21 cellular contexts compared by ENCODE assay signal in the genomic region with DNA sequence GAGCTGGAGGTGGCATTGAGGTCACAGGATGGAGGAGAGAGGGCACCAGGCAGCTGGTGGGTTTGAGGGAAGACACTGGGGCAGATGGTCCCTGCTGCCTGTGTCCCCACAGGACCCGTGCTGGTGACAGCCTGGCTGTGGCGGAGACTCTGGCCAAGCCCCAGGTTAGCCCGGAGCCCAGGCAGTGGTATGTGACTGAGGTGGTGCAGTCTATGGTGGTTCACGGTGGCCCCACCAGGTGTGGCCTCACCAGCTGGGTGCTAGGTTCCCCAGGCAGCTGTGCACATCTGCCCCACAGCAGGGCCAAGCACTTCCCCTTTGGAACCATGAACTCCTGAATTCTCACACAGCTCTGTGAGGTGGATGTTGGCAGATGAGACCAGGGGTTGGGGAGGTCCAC. TPM values are rescaled to one million over a fixed set of nuclear protein-coding genes. Genes with fewer than 3 reads are reported as not detected.
DNase-seq lines count a peak whose midpoint lies in the region; ATAC-seq and TF ChIP-seq lines count a peak whose summit lies in the region.
"Had no signal": no experiment of that assay in that cellular context is flagged by ENCODE, and none has a peak within 500 bp of the region (broad histone marks: within the 10 kb centered on the region; RNA-seq: fewer than 3 reads in every experiment).

No MANE protein-coding gene starts in this region.

- no peaks in the 10 kb centered on the region for H3K9me2 ChIP-seq in GM23248 (ENCODE audit: insufficient read depth)

- no peak overlapping the region for H4K91ac ChIP-seq in IMR-90 (ENCODE audit: insufficient read depth, low read depth, low read length)

- H2BK15ac ChIP-seq in IMR-90 (ENCODE audit: low read depth, low read length): no peak overlapping the region

- dilution Hi-C loops in IMR-90 (cut with HindIII; ENCODE audit: low sequenced_read_pairs, unreplicated experiment): no loop called here

- H2AK9ac ChIP-seq in IMR-90 (replicated peaks; ENCODE audit: low read depth, low read length, poor library complexity): peak overlapping the region; percentile 53

- no TSS peak for BruUV-seq in IMR-90 (replicated peaks; lab: Mats Ljungman, UMichigan)

- H2AFZ ChIP-seq in IMR-90 (replicated peaks; ENCODE audit: low read length, poor library complexity): no peak overlapping the region
- no peak overlapping the region for H2AFZ ChIP-seq in osteoblast (ENCODE audit: low read length)
- no peak overlapping the region for H2AFZ ChIP-seq in GM23248

- TF ChIP-seq CTCF in IMR-90 (conservative IDR thresholded peaks at IDR 0.05; ENCODE audit: low read depth, low read length) (no peak), breast epithelium (IDR thresholded peaks at IDR 0.05) (no peak), osteoblast (IDR thresholded peaks at IDR 0.05; ENCODE audit: extremely low read depth, low read depth, low read length) (no peak)

- H3F3A ChIP-seq in GM23248 (ENCODE audit: insufficient read depth): peaks cover 5% of the 10 kb centered on the region; the same call in 1 of the 2 replicates

- DNase-seq in COLO668 (lab: John Stamatoyannopoulos, UW; ENCODE audit: unreplicated experiment) (peak; percentile 30), IMR-90 (no peak), breast epithelium (ENCODE audit: low spot score in 2 of 2) (no peak), osteoblast (ENCODE audit: insufficient read length, low spot score, missing footprints) (no peak), GM23248 (no peak), RKO (ENCODE audit: low spot score) (no peak)
- DNase-seq: ACHN; activated CD4-positive, alpha-beta T cell treated with anti-CD3 and anti-CD28 coated beads for 4 hours; activated naive CD8-positive, alpha-beta T cell treated with anti-CD3 and anti-CD28 coated beads for 36 hours; CD4-positive, CD25-positive, alpha-beta regulatory T cell; head of caudate nucleus; NCI-H1436 treated with DMSO at 0.1 percent for 48 hours; NCI-H2171; NCI-H526 treated with DMSO at 0.1 percent for 48 hours; occipital lobe; SHP77 treated with DMSO at 0.1 percent for 48 hours had no signal

- H2AK5ac ChIP-seq in IMR-90 (ENCODE audit: low read depth, low read length): no peak overlapping the region; the same call in 1 of the 2 replicates

- no peak for TF ChIP-seq RAD21 in IMR-90 (IDR thresholded peaks at IDR 0.05; ENCODE audit: low read length)

- no peak overlapping the region for H3K4me3 ChIP-seq in IMR-90 (ENCODE audit: insufficient read depth, low read depth, low read length)
- no peak overlapping the region for H3K4me3 ChIP-seq in breast epithelium
- H3K4me3 ChIP-seq in osteoblast (ENCODE audit: insufficient read depth, low read length): no peak overlapping the region
- no peak overlapping the region for H3K4me3 ChIP-seq in GM23248
- H3K4me3 ChIP-seq: colonic mucosa, right atrium auricular region had no signal

- H3K4me2 ChIP-seq in IMR-90 (ENCODE audit: low read depth, low read length) (no peak overlapping the region), osteoblast (ENCODE audit: insufficient read depth, low read length) (no peak overlapping the region), GM23248 (ENCODE audit: unreplicated experiment) (no peak overlapping the region)

- H3K9me3 ChIP-seq in IMR-90 (ENCODE audit: control insufficient read depth, insufficient read depth, low read length) (no peaks in the 10 kb centered on the region), breast epithelium (no peaks in the 10 kb centered on the region), osteoblast (ENCODE audit: low read depth, low read length) (no peaks in the 10 kb centered on the region), GM23248 (ENCODE audit: low read depth) (no peaks in the 10 kb centered on the region)
- H3K9me3 ChIP-seq: colonic mucosa, right atrium auricular region had no signal

- POLR2A ChIA-PET in IMR-90 (lab: Charles Lee; ENCODE audit: unreplicated experiment): no interaction called here

- H3K56ac ChIP-seq in IMR-90 (ENCODE audit: extremely low read depth, insufficient read depth, low read length): no peak overlapping the region

- in situ Hi-C loops in IMR-90 (cut with MboI; ENCODE audit: low sequenced_read_pairs): no loop called here
- in situ Hi-C loops in GM23248 (cut with MboI): no loop called here

- no peak overlapping the region for H2BK120ac ChIP-seq in IMR-90 (ENCODE audit: low read depth, low read length)

- H4K20me1 ChIP-seq in IMR-90 (ENCODE audit: insufficient read depth, low read length): peaks cover 51% of the 10 kb centered on the region
- peaks cover 45% of the 10 kb centered on the region for H4K20me1 ChIP-seq in osteoblast (ENCODE audit: insufficient read depth, low read length)
- H4K20me1 ChIP-seq in GM23248 (ENCODE audit: insufficient read depth): no peaks in the 10 kb centered on the region

- intact Hi-C loops in IMR-90 (cut with micrococcal nuclease): no loop called here
- intact Hi-C loops in breast epithelium (cut with DNase I; ENCODE audit: low total_unique reads): no loop called here

- H3K79me1 ChIP-seq in IMR-90 (ENCODE audit: low read depth in 1 of 2, low read length in 2 of 2): peaks cover 32 to 70% of the 10 kb centered on the region in 2 experiments

- H3K79me2 ChIP-seq in osteoblast (ENCODE audit: insufficient read depth, low read length) (peaks cover 96% of the 10 kb centered on the region), GM23248 (ENCODE audit: insufficient read depth) (peaks cover 85% of the 10 kb centered on the region)

- CTCF ChIA-PET in IMR-90 (lab: Yijun Ruan, JAX): no interaction called here

- WGBS in IMR-90 (ENCODE audit: extremely low coverage in 2 of 2, insufficient read length in 1 of 2), 2 experiments: 70% methylated on average over 2 of the region's 4 CpGs; no CpG with 5 or more reads in 1 of the 2 experiments
- 58 to 61% methylated on average over 4 of the region's 4 CpGs for WGBS in GM23248 (ENCODE audit: low coverage in 1 of 2, low lambda C conversion rate in 2 of 2, missing lambda C conversion rate in 2 of 2), 2 experiments

- H4K8ac ChIP-seq in IMR-90 (ENCODE audit: low read depth in 2 of 2, low read length in 2 of 2): no peak overlapping the region

- H3K14ac ChIP-seq in IMR-90 (replicated peaks; ENCODE audit: low read depth, low read length): no peak overlapping the region

- H3K4me1 ChIP-seq in IMR-90 (ENCODE audit: control insufficient read depth, insufficient read depth, low read length) (peaks cover 20% of the 10 kb centered on the region), breast epithelium (peaks cover 36 to 51% of the 10 kb centered on the region in 2 donors), osteoblast (ENCODE audit: insufficient read depth, low read length) (peaks cover 44% of the 10 kb centered on the region), GM23248 (ENCODE audit: insufficient read depth) (peaks cover 27% of the 10 kb centered on the region)
- H3K4me1 ChIP-seq: colonic mucosa had no signal

- H2BK20ac ChIP-seq in IMR-90 (ENCODE audit: low read depth, low read length): no peak overlapping the region

- H3K23ac ChIP-seq in IMR-90 (ENCODE audit: low read depth, low read length): no peak overlapping the region

- no peaks in the 10 kb centered on the region for H3K27me3 ChIP-seq in IMR-90 (ENCODE audit: control insufficient read depth, insufficient read depth, low read length)
- no peaks in the 10 kb centered on the region for H3K27me3 ChIP-seq in breast epithelium
- H3K27me3 ChIP-seq in osteoblast (ENCODE audit: insufficient read depth, low read length): no peaks in the 10 kb centered on the region
- no peaks in the 10 kb centered on the region for H3K27me3 ChIP-seq in GM23248 (replicated peaks; ENCODE audit: insufficient read depth)
- H3K27me3 ChIP-seq: colonic mucosa, right atrium auricular region had no signal

- no peak overlapping the region for H2BK5ac ChIP-seq in IMR-90 (ENCODE audit: low read depth, low read length, poor library complexity, severe bottlenecking)

- H3K9me1 ChIP-seq in IMR-90 (ENCODE audit: insufficient read depth, low read length): peaks cover 22% of the 10 kb centered on the region

- H3K9ac ChIP-seq in IMR-90 (ENCODE audit: low read depth, low read length) (no peak overlapping the region), GM23248 (no peak overlapping the region)

- no peak overlapping the region for H4K5ac ChIP-seq in IMR-90 (ENCODE audit: low read depth, low read length)

- TF ChIP-seq POLR2A in IMR-90 (IDR thresholded peaks at IDR 0.05; ENCODE audit: low read depth, low read length): no peak
- no peak for TF ChIP-seq POLR2A in breast epithelium (IDR thresholded peaks at IDR 0.05)

- no peak for ATAC-seq in IMR-90 (ENCODE audit: low read depth)
- ATAC-seq in HG02884 (IDR thresholded peaks at IDR 0.05; ENCODE audit: unreplicated experiment): no peak
- ATAC-seq in GM18868 (IDR thresholded peaks at IDR 0.05; ENCODE audit: unreplicated experiment): no peak
- ATAC-seq: HCT116 had no signal

- no peak overlapping the region for H3K4ac ChIP-seq in IMR-90 (ENCODE audit: low read depth, low read length)

- no peak overlapping the region for H3K18ac ChIP-seq in IMR-90 (ENCODE audit: low read depth, low read length)

- peaks cover 18% of the 10 kb centered on the region; the same call in 1 of the 2 replicates for H3K36me3 ChIP-seq in IMR-90 (ENCODE audit: control insufficient read depth, insufficient read depth, low read length)
- no peaks in the 10 kb centered on the region for H3K36me3 ChIP-seq in breast epithelium
- peaks cover 5% of the 10 kb centered on the region for H3K36me3 ChIP-seq in osteoblast (ENCODE audit: insufficient read depth, low read length)
- H3K36me3 ChIP-seq in GM23248 (ENCODE audit: low read depth): no peaks in the 10 kb centered on the region
- H3K36me3 ChIP-seq: colonic mucosa, right atrium auricular region had no signal

- H3K27ac ChIP-seq in IMR-90 (ENCODE audit: insufficient read depth, low read length) (no peak overlapping the region), breast epithelium (peak overlapping the region; percentile 41 to 93), osteoblast (ENCODE audit: low read depth, low read length) (peak overlapping the region; percentile 63), GM23248 (no peak overlapping the region)
- H3K27ac ChIP-seq: colonic mucosa, right atrium auricular region had no signal

RNA-seq across cellular contexts. Expression of a gene that starts 15.4 kb away (rescaled TPM):
- total RNA-seq in IMR-90 (2012; rRNA removed): 13.6 and 14.4 TPM in 2 replicates
- polyA plus RNA-seq in IMR-90 (2012; rRNA removed): 49.4 and 61.7 TPM in 2 replicates
- polyA plus RNA-seq in IMR-90 (2012; cell fraction: cytosol; rRNA removed): 25.5 and 52.4 TPM in 2 replicates
- 88.7 and 218 TPM in 2 replicates for polyA plus RNA-seq in IMR-90 (2012; cell fraction: nucleus; rRNA removed; ENCODE audit: low replicate concordance)
- 10 to 100 TPM; 21.3 to 32.2 (median 25.9) TPM for total RNA-seq in breast epithelium
- 91.3 and 107 TPM in 2 replicates for total RNA-seq in osteoblast
- 84.7 and 86.1 TPM in 2 replicates for total RNA-seq in GM23248 (2014; rRNA removed; shearing (Covaris generic))
- polyA plus RNA-seq in GM23248 (2016; fragmentation: Nextera tagmentation; extraction: Ambion mirVana): 12.4 and 13.4 TPM in 2 replicates

Comparison
In these comparisons a context has a peak if more than half of its experiments do, and no peak if none do; other contexts are left out.
1. H3K27ac ChIP-seq: peak in breast epithelium (2 of 2) and osteoblast (single experiment); none in IMR-90 (single experiment) and GM23248 (single experiment).